In the genomic region with DNA sequence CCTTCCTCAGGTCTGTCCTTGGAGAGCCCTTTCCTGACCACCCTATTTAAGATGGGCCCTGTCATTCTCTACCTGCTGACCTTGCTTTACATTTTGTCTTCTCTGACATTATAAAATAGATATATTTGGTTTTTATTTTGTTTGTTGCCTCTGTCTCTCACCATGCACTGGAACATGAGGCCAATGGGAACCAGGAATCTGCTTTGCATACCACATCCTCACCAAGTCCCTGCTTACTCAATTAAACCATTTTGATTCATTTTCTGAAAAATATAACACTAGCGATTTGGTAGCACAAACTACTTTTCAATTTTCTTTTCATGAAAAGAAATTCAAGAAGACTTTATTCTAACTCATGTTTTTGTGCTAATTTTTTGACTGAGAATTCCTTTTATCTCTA, we compare ENCODE assay signal across 15 cellular contexts. TPM values are rescaled to one million over a fixed set of nuclear protein-coding genes. Genes with fewer than 3 reads are reported as not detected.
DNase-seq lines count a peak whose midpoint lies in the region; ATAC-seq and TF ChIP-seq lines count a peak whose summit lies in the region.
"Had no signal": no experiment of that assay in that cellular context is flagged by ENCODE, and none has a peak within 500 bp of the region (broad histone marks: within the 10 kb centered on the region; RNA-seq: fewer than 3 reads in every experiment).

No MANE protein-coding gene starts in this region.

- TF ChIP-seq POLR2A in stomach (IDR thresholded peaks at IDR 0.05): no peak

- H3K36me3 ChIP-seq in stomach: no peaks in the 10 kb centered on the region
- H3K36me3 ChIP-seq: BE2C, gastroesophageal sphincter, SJSA1, tibial artery had no signal

- in situ Hi-C loops in GM13976 (cut with MboI; ENCODE audit: low sequenced_read_pairs, unreplicated experiment): no loop called here

- intact Hi-C loops in activated T-helper 1 cell treated with anti-CD3 and anti-CD28 coated beads, Interleukin-12 subunit alpha, Interleukin-12 subunit beta, Interleukin-2, Interleukin-4 antibody, amounts not matched to agents 30 ng/mL and 10 ng/mL and 1 ng/mL, durations not matched to agents 14 hours and 24 hours and 36 hours (cut with micrococcal nuclease): no loop called here
- intact Hi-C loops in stomach (cut with DNase I; ENCODE audit: low total_unique reads): no loop called here

- ATAC-seq in GM19035 (IDR thresholded peaks at IDR 0.05; ENCODE audit: unreplicated experiment) (peak; percentile 54), HG02870 (IDR thresholded peaks at IDR 0.05; ENCODE audit: unreplicated experiment) (peak; percentile 57)
- ATAC-seq: gastroesophageal sphincter had no signal

- H3K36me3 Mint-ChIP-seq in activated T-helper 1 cell treated with anti-CD3 and anti-CD28 coated beads, Interleukin-12 subunit alpha, Interleukin-12 subunit beta, Interleukin-2, Interleukin-4 antibody, amounts not matched to agents 30 ng/mL and 10 ng/mL and 1 ng/mL, durations not matched to agents 14 hours and 24 hours and 36 hours (ENCODE audit: low read depth): no peaks in the 10 kb centered on the region

- peaks cover 13% of the 10 kb centered on the region for H3K4me1 Mint-ChIP-seq in activated T-helper 1 cell treated with anti-CD3 and anti-CD28 coated beads, Interleukin-12 subunit alpha, Interleukin-12 subunit beta, Interleukin-2, Interleukin-4 antibody, amounts not matched to agents 30 ng/mL and 10 ng/mL and 1 ng/mL, durations not matched to agents 14 hours and 24 hours and 36 hours (ENCODE audit: low read depth)

- H3K27ac Mint-ChIP-seq in activated T-helper 1 cell treated with anti-CD3 and anti-CD28 coated beads, Interleukin-12 subunit alpha, Interleukin-12 subunit beta, Interleukin-2, Interleukin-4 antibody, amounts not matched to agents 30 ng/mL and 10 ng/mL and 1 ng/mL, durations not matched to agents 14 hours and 24 hours and 36 hours: peak overlapping the region; percentile 32
- H3K27ac Mint-ChIP-seq: nephron progenitor cell had no signal

- peak; percentile 10 for DNase-seq in GM13976 (ENCODE audit: low spot score)
- DNase-seq in activated T-helper 1 cell treated with anti-CD3 and anti-CD28 coated beads, Interleukin-12 subunit alpha, Interleukin-12 subunit beta, Interleukin-2, Interleukin-4 antibody, amounts not matched to agents 30 ng/mL and 10 ng/mL and 1 ng/mL, durations not matched to agents 14 hours and 24 hours and 36 hours (ENCODE audit: low spot score): no peak
- no peak for DNase-seq in stomach
- no peak for DNase-seq in NCI-H2081 treated with DMSO at 0.1 percent for 48 hours (lab: John Stamatoyannopoulos, UW)
- DNase-seq in NCI-H82 treated with DMSO at 0.1 percent for 48 hours (lab: John Stamatoyannopoulos, UW; ENCODE audit: unreplicated experiment): no peak
- DNase-seq in NCI-H82 (lab: John Stamatoyannopoulos, UW): no peak
- DNase-seq: BE2C; central memory CD4-positive, alpha-beta T cell; NCI-H1105; nephron progenitor cell; tibial artery had no signal

- TF ChIP-seq CTCF in GM13976 (IDR thresholded peaks at IDR 0.05; ENCODE audit: borderline replicate concordance, control extremely low read depth, extremely low read depth, insufficient read depth, missing control alignments): no peak
- TF ChIP-seq CTCF in stomach (IDR thresholded peaks at IDR 0.05): no peak

- H3K9me3 Mint-ChIP-seq in activated T-helper 1 cell treated with anti-CD3 and anti-CD28 coated beads, Interleukin-12 subunit alpha, Interleukin-12 subunit beta, Interleukin-2, Interleukin-4 antibody, amounts not matched to agents 30 ng/mL and 10 ng/mL and 1 ng/mL, durations not matched to agents 14 hours and 24 hours and 36 hours: no peaks in the 10 kb centered on the region
- H3K9me3 Mint-ChIP-seq: nephron progenitor cell had no signal

- WGBS in stomach, 5 donors: 74 to 92% (median 84%) methylated on average over 1 of the region's 1 CpG

- H3K27ac ChIP-seq in stomach: no peak overlapping the region
- H3K27ac ChIP-seq: gastroesophageal sphincter, SJSA1, tibial artery had no signal

- no peak for TF ChIP-seq EP300 in stomach (IDR thresholded peaks at IDR 0.05)

- no peak overlapping the region for H3K4me3 Mint-ChIP-seq in activated T-helper 1 cell treated with anti-CD3 and anti-CD28 coated beads, Interleukin-12 subunit alpha, Interleukin-12 subunit beta, Interleukin-2, Interleukin-4 antibody, amounts not matched to agents 30 ng/mL and 10 ng/mL and 1 ng/mL, durations not matched to agents 14 hours and 24 hours and 36 hours
- H3K4me3 Mint-ChIP-seq: nephron progenitor cell had no signal

- no peaks in the 10 kb centered on the region for H3K4me1 ChIP-seq in stomach
- H3K4me1 ChIP-seq: gastroesophageal sphincter, tibial artery had no signal

- H3K27me3 Mint-ChIP-seq in activated T-helper 1 cell treated with anti-CD3 and anti-CD28 coated beads, Interleukin-12 subunit alpha, Interleukin-12 subunit beta, Interleukin-2, Interleukin-4 antibody, amounts not matched to agents 30 ng/mL and 10 ng/mL and 1 ng/mL, durations not matched to agents 14 hours and 24 hours and 36 hours (ENCODE audit: insufficient read depth): peaks cover 11% of the 10 kb centered on the region

- no peaks in the 10 kb centered on the region for H3K9me3 ChIP-seq in stomach
- H3K9me3 ChIP-seq: BE2C, gastroesophageal sphincter, SJSA1, tibial artery had no signal

- H3K27me3 ChIP-seq in stomach: no peaks in the 10 kb centered on the region
- H3K27me3 ChIP-seq: BE2C, gastroesophageal sphincter, SJSA1, tibial artery had no signal

- no peak overlapping the region for H3K4me3 ChIP-seq in stomach
- H3K4me3 ChIP-seq: gastroesophageal sphincter, SJSA1, tibial artery had no signal

RNA-seq across cellular contexts. Expression of gene POPDC3, which starts 32.8 kb away (rescaled TPM):
- not detected in 2 replicates for total RNA-seq in activated T-helper 1 cell treated with anti-CD3 and anti-CD28 coated beads, Interleukin-12 subunit alpha, Interleukin-12 subunit beta, Interleukin-2, Interleukin-4 antibody, amounts not matched to agents 30 ng/mL and 10 ng/mL and 1 ng/mL, durations not matched to agents 14 hours and 24 hours and 36 hours
- 1 to 10 TPM in 2 of 5 donors, not detected in 3; 2.9 to 4.9 TPM for total RNA-seq in stomach
- 10 to 100 TPM in 1 of 3 donors, 1 to 10 TPM in 2; 6.7 to 19.7 (median 8.7) TPM for polyA plus RNA-seq in stomach
